In genomic region chr1:220770245-220770913, GRCh38 we compare ENCODE assay signal across 1 cellular context.
TF ChIP-seq lines count a peak whose summit lies in the region.

No MANE protein-coding gene starts in this region.

TF ChIP-seq in GM12878, 131 proteins besides CTCF, POLR2A, EP300 and RAD21 (continued from another document):
- TF ChIP-seq E4F1 (IDR thresholded peaks at IDR 0.05; ENCODE audit: borderline replicate concordance, partially characterized antibody) (no peak), NR2C2 (IDR thresholded peaks at IDR 0.05; ENCODE audit: borderline replicate concordance, control insufficient read depth, insufficient read length, low read depth) (no peak), PRDM15 (CRISPR knock-in tag; IDR thresholded peaks at IDR 0.05) (no peak), JUNB (IDR thresholded peaks at IDR 0.05) (no peak), CBFB (IDR thresholded peaks at IDR 0.05; ENCODE audit: low read depth) (no peak), REST (IDR thresholded peaks at IDR 0.05; ENCODE audit: low read depth, low read length) (no peak), RUNX3 (IDR thresholded peaks at IDR 0.05; ENCODE audit: low read length) (no peak), BACH1 (IDR thresholded peaks at IDR 0.05; ENCODE audit: borderline replicate concordance) (0 out of 2 replicates have a peak, but pooled peaks have one; percentile 25), BHLHE40 (IDR thresholded peaks at IDR 0.05; ENCODE audit: borderline replicate concordance in 1 of 2, low read depth in 2 of 2, low read length in 1 of 2) (peak in 1 of 2 experiments; percentile 22; a peak in 1 of 4 replicates), POLR2AphosphoS5 (IDR thresholded peaks at IDR 0.05; ENCODE audit: low read length) (0 out of 2 replicates have a peak, but pooled peaks have one; percentile 44), PML (IDR thresholded peaks at IDR 0.05; ENCODE audit: low read length) (no peak), SMAD5 (IDR thresholded peaks at IDR 0.05; ENCODE audit: low read depth) (no peak), SIX5 (IDR thresholded peaks at IDR 0.05; ENCODE audit: low read depth, low read length, severe bottlenecking) (no peak), STAT1 (conservative IDR thresholded peaks at IDR 0.05) (no peak), SIN3A (IDR thresholded peaks at IDR 0.05; ENCODE audit: low read depth, low read length) (no peak)
- TF ChIP-seq, protein P1, sequence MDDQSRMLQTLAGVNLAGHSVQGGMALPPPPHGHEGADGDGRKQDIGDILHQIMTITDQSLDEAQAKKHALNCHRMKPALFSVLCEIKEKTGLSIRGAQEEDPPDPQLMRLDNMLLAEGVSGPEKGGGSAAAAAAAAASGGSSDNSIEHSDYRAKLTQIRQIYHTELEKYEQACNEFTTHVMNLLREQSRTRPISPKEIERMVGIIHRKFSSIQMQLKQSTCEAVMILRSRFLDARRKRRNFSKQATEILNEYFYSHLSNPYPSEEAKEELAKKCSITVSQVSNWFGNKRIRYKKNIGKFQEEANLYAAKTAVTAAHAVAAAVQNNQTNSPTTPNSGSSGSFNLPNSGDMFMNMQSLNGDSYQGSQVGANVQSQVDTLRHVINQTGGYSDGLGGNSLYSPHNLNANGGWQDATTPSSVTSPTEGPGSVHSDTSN (IDR thresholded peaks at IDR 0.05; ENCODE audit: insufficient replicate concordance, low read depth, low read length) = no peak
- TF ChIP-seq, protein P2, sequence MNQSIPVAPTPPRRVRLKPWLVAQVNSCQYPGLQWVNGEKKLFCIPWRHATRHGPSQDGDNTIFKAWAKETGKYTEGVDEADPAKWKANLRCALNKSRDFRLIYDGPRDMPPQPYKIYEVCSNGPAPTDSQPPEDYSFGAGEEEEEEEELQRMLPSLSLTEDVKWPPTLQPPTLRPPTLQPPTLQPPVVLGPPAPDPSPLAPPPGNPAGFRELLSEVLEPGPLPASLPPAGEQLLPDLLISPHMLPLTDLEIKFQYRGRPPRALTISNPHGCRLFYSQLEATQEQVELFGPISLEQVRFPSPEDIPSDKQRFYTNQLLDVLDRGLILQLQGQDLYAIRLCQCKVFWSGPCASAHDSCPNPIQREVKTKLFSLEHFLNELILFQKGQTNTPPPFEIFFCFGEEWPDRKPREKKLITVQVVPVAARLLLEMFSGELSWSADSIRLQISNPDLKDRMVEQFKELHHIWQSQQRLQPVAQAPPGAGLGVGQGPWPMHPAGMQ (IDR thresholded peaks at IDR 0.05; ENCODE audit: borderline replicate concordance) = no peak
- TF ChIP-seq, protein P3, sequence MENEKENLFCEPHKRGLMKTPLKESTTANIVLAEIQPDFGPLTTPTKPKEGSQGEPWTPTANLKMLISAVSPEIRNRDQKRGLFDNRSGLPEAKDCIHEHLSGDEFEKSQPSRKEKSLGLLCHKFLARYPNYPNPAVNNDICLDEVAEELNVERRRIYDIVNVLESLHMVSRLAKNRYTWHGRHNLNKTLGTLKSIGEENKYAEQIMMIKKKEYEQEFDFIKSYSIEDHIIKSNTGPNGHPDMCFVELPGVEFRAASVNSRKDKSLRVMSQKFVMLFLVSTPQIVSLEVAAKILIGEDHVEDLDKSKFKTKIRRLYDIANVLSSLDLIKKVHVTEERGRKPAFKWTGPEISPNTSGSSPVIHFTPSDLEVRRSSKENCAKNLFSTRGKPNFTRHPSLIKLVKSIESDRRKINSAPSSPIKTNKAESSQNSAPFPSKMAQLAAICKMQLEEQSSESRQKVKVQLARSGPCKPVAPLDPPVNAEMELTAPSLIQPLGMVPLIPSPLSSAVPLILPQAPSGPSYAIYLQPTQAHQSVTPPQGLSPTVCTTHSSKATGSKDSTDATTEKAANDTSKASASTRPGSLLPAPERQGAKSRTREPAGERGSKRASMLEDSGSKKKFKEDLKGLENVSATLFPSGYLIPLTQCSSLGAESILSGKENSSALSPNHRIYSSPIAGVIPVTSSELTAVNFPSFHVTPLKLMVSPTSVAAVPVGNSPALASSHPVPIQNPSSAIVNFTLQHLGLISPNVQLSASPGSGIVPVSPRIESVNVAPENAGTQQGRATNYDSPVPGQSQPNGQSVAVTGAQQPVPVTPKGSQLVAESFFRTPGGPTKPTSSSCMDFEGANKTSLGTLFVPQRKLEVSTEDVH (IDR thresholded peaks at IDR 0.05; ENCODE audit: low read depth, partially characterized antibody) = no peak
